13 cellular contexts compared by ENCODE assay signal in genomic region chr9:81032831-81033230, GRCh38.
A peak's percentile ranks its signal among the peaks of the same experiment; 100 is the strongest.
DNase-seq lines count a peak whose midpoint lies in the region; TF ChIP-seq lines count a peak whose summit lies in the region.
"Had no signal": no experiment of that assay in that cellular context is flagged by ENCODE, and none has a peak within 500 bp of the region (broad histone marks: within the 10 kb centered on the region; RNA-seq: fewer than 3 reads in every experiment).

No MANE protein-coding gene starts in this region.

- H3K4me3 Mint-ChIP-seq in type B pancreatic cell, result peak overlapping the region; percentile 16
- H3K4me3 Mint-ChIP-seq: activated CD4-positive, alpha-beta memory T cell treated with anti-CD3 and anti-CD28 coated beads, Interleukin-2, amount 10 ng/mL, durations not matched to agents 7 days and 5 days had no signal

- no peaks in the 10 kb centered on the region for H3K9me3 Mint-ChIP-seq in type B pancreatic cell
- H3K9me3 Mint-ChIP-seq: activated CD4-positive, alpha-beta memory T cell treated with anti-CD3 and anti-CD28 coated beads, Interleukin-2, amount 10 ng/mL, durations not matched to agents 7 days and 5 days had no signal

- H3K27me3 Mint-ChIP-seq in type B pancreatic cell, result peaks cover 7% of the 10 kb centered on the region
- H3K27me3 Mint-ChIP-seq: activated CD4-positive, alpha-beta memory T cell treated with anti-CD3 and anti-CD28 coated beads, Interleukin-2, amount 10 ng/mL, durations not matched to agents 7 days and 5 days had no signal

- H3K27ac Mint-ChIP-seq in type B pancreatic cell, result no peak overlapping the region
- H3K27ac Mint-ChIP-seq: activated CD4-positive, alpha-beta memory T cell treated with anti-CD3 and anti-CD28 coated beads, Interleukin-2, amount 10 ng/mL, durations not matched to agents 7 days and 5 days had no signal

- H3K4me1 Mint-ChIP-seq in type B pancreatic cell (ENCODE audit: unreplicated experiment), result peaks cover 30% of the 10 kb centered on the region
- H3K4me1 Mint-ChIP-seq: activated CD4-positive, alpha-beta memory T cell treated with anti-CD3 and anti-CD28 coated beads, Interleukin-2, amount 10 ng/mL, durations not matched to agents 7 days and 5 days had no signal

- no peak for TF ChIP-seq CTCF in type B pancreatic cell (conservative IDR thresholded peaks at IDR 0.05)

- no peaks in the 10 kb centered on the region for H3K36me3 Mint-ChIP-seq in type B pancreatic cell

- in situ Hi-C loops in G401 (cut with HindIII; ENCODE audit: low sequenced_read_pairs), result no loop called here

- peak; percentile 35 for DNase-seq in NCI-H2171 treated with DMSO at 0.1 percent for 48 hours (lab: John Stamatoyannopoulos, UW)
- no peak for DNase-seq in NCI-H2171 (lab: John Stamatoyannopoulos, UW)
- peak; percentile 50 for DNase-seq in astrocyte of the hippocampus (ENCODE audit: low read depth, low spot score)
- peak; percentile 60 for DNase-seq in kidney glomerular epithelial cell (lab: John Stamatoyannopoulos, UW)
- DNase-seq in type B pancreatic cell (ENCODE audit: extremely low spot score, unreplicated experiment), result no peak
- no peak for DNase-seq in DMS53 treated with DMSO at 0.1 percent for 48 hours (lab: John Stamatoyannopoulos, UW; ENCODE audit: unreplicated experiment)
- no peak for DNase-seq in G401 (ENCODE audit: low spot score)
- no peak for DNase-seq in activated CD8-positive, alpha-beta memory T cell treated with anti-CD3 and anti-CD28 coated beads, Interleukin-2, amount 50 U/mL, for 4 hours
- DNase-seq: activated CD4-positive, alpha-beta memory T cell treated with anti-CD3 and anti-CD28 coated beads, Interleukin-2, amount 10 ng/mL, durations not matched to agents 7 days and 5 days; activated effector memory CD4-positive, alpha-beta T cell treated with Interleukin-2 at 50 U/mL for 16 hours; hippocampal formation; NCI-H1436 treated with DMSO at 0.1 percent for 48 hours; NCI-H69 had no signal

Comparison
In these comparisons a context has a peak if more than half of its experiments do, and no peak if none do; other contexts are left out.
1. DNase-seq: peak in NCI-H2171 treated with DMSO at 0.1 percent for 48 hours (single experiment), astrocyte of the hippocampus (single experiment) and kidney glomerular epithelial cell (single experiment); none in NCI-H2171 (single experiment), type B pancreatic cell (single experiment), DMS53 treated with DMSO at 0.1 percent for 48 hours (single experiment), G401 (single experiment) and activated CD8-positive, alpha-beta memory T cell treated with anti-CD3 and anti-CD28 coated beads, Interleukin-2, amount 50 U/mL, for 4 hours (single experiment).